Comparison of ENCODE assay signal across 33 cellular contexts in the genomic region with DNA sequence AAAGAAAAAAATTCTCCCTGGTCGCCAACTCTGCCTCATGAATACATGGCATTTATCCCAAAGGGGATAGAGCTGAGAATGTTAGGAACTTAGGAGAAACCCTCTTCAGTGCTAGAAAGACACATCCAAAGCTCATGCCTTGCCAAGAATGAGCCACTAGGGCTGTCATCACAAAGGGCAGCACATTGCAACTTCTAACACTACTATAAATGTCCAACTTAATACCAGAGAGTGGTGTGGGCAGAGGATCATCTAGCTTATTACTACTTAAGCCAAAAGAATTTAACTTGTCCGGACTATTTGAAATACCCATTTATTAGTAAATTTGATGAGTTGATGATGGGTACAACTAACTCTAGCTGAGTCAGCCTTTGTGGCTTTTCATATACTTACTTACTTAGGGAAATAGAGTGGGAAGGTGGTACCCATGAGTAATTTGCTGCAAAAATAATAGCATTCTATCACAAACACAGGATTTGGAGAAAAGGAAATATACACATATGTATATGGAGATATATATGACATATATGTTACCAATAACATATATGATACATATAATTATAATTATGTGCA.
DNase-seq lines count a peak whose midpoint lies in the region; ATAC-seq, FAIRE-seq and TF ChIP-seq lines count a peak whose summit lies in the region.
"Had no signal": no experiment of that assay in that cellular context is flagged by ENCODE, and none has a peak within 500 bp of the region (broad histone marks: within the 10 kb centered on the region; RNA-seq: fewer than 3 reads in every experiment).

No MANE protein-coding gene starts in this region.

- in situ Hi-C loops in HepG2 (cut with HindIII; ENCODE audit: extremely low pct_ligation_motif_present, low pct_unique_long_range_greater_than_20kb), result no loop called here

- intact Hi-C loops in HepG2 (cut with micrococcal nuclease; ENCODE audit: unreplicated experiment), result no loop called here
- intact Hi-C loops in right lobe of liver (cut with DNase I), result no loop called here
- intact Hi-C loops in left cardiac atrium (cut with DNase I), result no loop called here

- POLR2A ChIA-PET in HepG2 (lab: Yijun Ruan, JAX), result no interaction called here

- ATAC-seq in HepG2, result peak; percentile 25; the same call in 1 of the 3 replicates
- no peak for ATAC-seq in right lobe of liver
- ATAC-seq in left cardiac atrium, result peak; percentile 94 to 98
- ATAC-seq: activated T-cell treated with anti-CD3 and anti-CD28 coated beads, Interleukin-2, amount 50 U/mL, for 4 hours; CD8-positive, alpha-beta T cell; lower lobe of right lung; natural killer cell; psoas muscle; stimulated activated naive CD8-positive, alpha-beta T cell treated with anti-CD3 and anti-CD28 coated beads, Interleukin-15, Interleukin-2, amounts not matched to agents 100 U/mL and 50 U/mL, for 24 hours had no signal

- no peak overlapping the region for H3K9ac ChIP-seq in HepG2 (ENCODE audit: insufficient read depth, low read depth, low read length)
- H3K9ac ChIP-seq in subcutaneous abdominal adipose tissue (ENCODE audit: low read length in 5 of 5), result no peak overlapping the region

- CTCF ChIA-PET in HepG2 (lab: Yijun Ruan, JAX; ENCODE audit: low intra/inter-chr PET ratio, low total read pairs), result no interaction called here

- H3K27ac ChIP-seq in HepG2 (ENCODE audit: extremely low read length, insufficient read depth, low read length), result no peak overlapping the region
- no peak overlapping the region for H3K27ac ChIP-seq in right lobe of liver
- peak overlapping the region; percentile 20 for H3K27ac ChIP-seq in subcutaneous abdominal adipose tissue (ENCODE audit: low read depth, low read length)
- H3K27ac ChIP-seq: coronary artery, HL-60, lower lobe of right lung, psoas muscle, skin epidermis, testis, vagina had no signal

- H3K4me3 ChIP-seq in HepG2 (replicated peaks in 1 of 3; ENCODE audit: insufficient read depth in 1 of 3, low read depth in 2 of 3, low read length in 3 of 3), result no peak overlapping the region
- H3K4me3 ChIP-seq in right lobe of liver, result no peak overlapping the region
- no peak overlapping the region for H3K4me3 ChIP-seq in subcutaneous abdominal adipose tissue (ENCODE audit: low read depth in 1 of 5, low read length in 5 of 5)
- H3K4me3 ChIP-seq: coronary artery, lower lobe of right lung, psoas muscle, skin epidermis, testis, vagina had no signal

- TF ChIP-seq CTCF in HepG2 (CRISPR knock-in tag; IDR thresholded peaks at IDR 0.05) (no peak), right lobe of liver (IDR thresholded peaks at IDR 0.05) (no peak), chondrocyte (IDR thresholded peaks at IDR 0.05) (peak; percentile 27)

- 71% methylated on average over 2 of the region's 2 CpGs for WGBS in HepG2 (ENCODE audit: low lambda C conversion rate)
- whole genome bisulfite sequencing in right lobe of liver (ENCODE audit: insufficient coverage, low coverage, low lambda C conversion rate, missing lambda C conversion rate), result 77% methylated on average over 2 of the region's 2 CpGs

- TF ChIP-seq POLR2A in HepG2 (IDR thresholded peaks at IDR 0.05; ENCODE audit: insufficient read depth in 1 of 2, low read depth in 2 of 2, low read length in 2 of 2) (no peak), right lobe of liver (IDR thresholded peaks at IDR 0.05) (no peak)

- H3K4me3 Mint-ChIP-seq in chondrocyte (ENCODE audit: unreplicated experiment), result no peak overlapping the region
- H3K4me3 Mint-ChIP-seq: activated B cell treated with CpG ODN at 0.5 μM for 24 hours; activated naive CD8-positive, alpha-beta T cell treated with anti-CD3 and anti-CD28 coated beads, Interleukin-2, amount 10 ng/mL, durations not matched to agents 7 days and 5 days; activated T-cell treated with anti-CD3 and anti-CD28 coated beads, Interleukin-2, amount 50 U/mL, for 4 hours; B cell; CD8-positive, alpha-beta T cell; natural killer cell had no signal

- TF ChIP-seq EP300 in HepG2 (IDR thresholded peaks at IDR 0.05; ENCODE audit: low read depth in 2 of 2, low read length in 2 of 2) (no peak), HepG2 (CRISPR knock-in tag; IDR thresholded peaks at IDR 0.05; ENCODE audit: borderline replicate concordance) (no peak)

- H3K9me3 ChIP-seq in HepG2 (ENCODE audit: low read length), result peaks cover 17% of the 10 kb centered on the region
- no peaks in the 10 kb centered on the region for H3K9me3 ChIP-seq in right lobe of liver
- peaks cover 0 to 12% (median 9%) of the 10 kb centered on the region in 5 donors for H3K9me3 ChIP-seq in subcutaneous abdominal adipose tissue (ENCODE audit: control insufficient read depth in 5 of 5, low read length in 5 of 5)
- H3K9me3 ChIP-seq: lower lobe of right lung, psoas muscle, testis, vagina had no signal

- H2AFZ ChIP-seq in HepG2 (ENCODE audit: low read length), result no peak overlapping the region

- H3K9me3 Mint-ChIP-seq in chondrocyte (ENCODE audit: low read depth), result peaks cover 15% of the 10 kb centered on the region

- H3K27me3 Mint-ChIP-seq in chondrocyte (ENCODE audit: low read depth), result no peaks in the 10 kb centered on the region
- H3K27me3 Mint-ChIP-seq: activated naive CD8-positive, alpha-beta T cell treated with anti-CD3 and anti-CD28 coated beads, Interleukin-2, amount 10 ng/mL, durations not matched to agents 7 days and 5 days had no signal

- TF ChIP-seq RAD21 in HepG2 (CRISPR knock-in tag; IDR thresholded peaks at IDR 0.05), result no peak

- no peaks in the 10 kb centered on the region for H3K4me1 ChIP-seq in HepG2 (ENCODE audit: insufficient read depth, low read length)
- H3K4me1 ChIP-seq in right lobe of liver, result no peaks in the 10 kb centered on the region
- peaks cover 0 to 6% (median 0%) of the 10 kb centered on the region in 5 donors for H3K4me1 ChIP-seq in subcutaneous abdominal adipose tissue (ENCODE audit: control insufficient read depth in 5 of 5, insufficient read depth in 5 of 5, low read length in 5 of 5)
- H3K4me1 ChIP-seq: lower lobe of right lung, psoas muscle, testis, vagina had no signal

- no peak overlapping the region for H3K27ac Mint-ChIP-seq in chondrocyte (ENCODE audit: unreplicated experiment)
- H3K27ac Mint-ChIP-seq: activated B cell treated with CpG ODN at 0.5 μM for 24 hours; activated naive CD8-positive, alpha-beta T cell treated with anti-CD3 and anti-CD28 coated beads, Interleukin-2, amount 10 ng/mL, durations not matched to agents 7 days and 5 days; B cell; CD8-positive, alpha-beta T cell; natural killer cell had no signal

- peaks cover 17% of the 10 kb centered on the region for H3K4me1 Mint-ChIP-seq in chondrocyte (ENCODE audit: low read depth)
- H3K4me1 Mint-ChIP-seq: activated B cell treated with CpG ODN at 0.5 μM for 24 hours; activated naive CD8-positive, alpha-beta T cell treated with anti-CD3 and anti-CD28 coated beads, Interleukin-2, amount 10 ng/mL, durations not matched to agents 7 days and 5 days; B cell; natural killer cell had no signal

- H3K4me2 ChIP-seq in HepG2 (ENCODE audit: low read depth, low read length), result no peak overlapping the region

- no peaks in the 10 kb centered on the region for H3K27me3 ChIP-seq in HepG2 (ENCODE audit: control insufficient read depth in 1 of 2, insufficient read depth in 2 of 2, low read length in 2 of 2)
- H3K27me3 ChIP-seq in right lobe of liver, result no peaks in the 10 kb centered on the region
- no peaks in the 10 kb centered on the region for H3K27me3 ChIP-seq in subcutaneous abdominal adipose tissue (ENCODE audit: control insufficient read depth in 5 of 5, insufficient read depth in 4 of 5, low read length in 5 of 5)
- H3K27me3 ChIP-seq: testis, vagina had no signal

- no peak for FAIRE-seq in HepG2 (lab: Jason Lieb, UNC)
- FAIRE-seq: GM18507 had no signal

- no peaks in the 10 kb centered on the region for H4K20me1 ChIP-seq in HepG2 (ENCODE audit: insufficient read depth, low read length)

- H3K36me3 Mint-ChIP-seq in chondrocyte (ENCODE audit: low read depth), result no peaks in the 10 kb centered on the region
- H3K36me3 Mint-ChIP-seq: activated naive CD8-positive, alpha-beta T cell treated with anti-CD3 and anti-CD28 coated beads, Interleukin-2, amount 10 ng/mL, durations not matched to agents 7 days and 5 days; CD8-positive, alpha-beta T cell; natural killer cell had no signal

- BruUV-seq in HepG2 (replicated peaks; lab: Mats Ljungman, UMichigan), result no TSS peak

- no peaks in the 10 kb centered on the region for H3K79me2 ChIP-seq in HepG2 (ENCODE audit: insufficient read depth, low read length)

- DNase-seq in HepG2 (ENCODE audit: low spot score), result no peak
- DNase-seq in right lobe of liver, result no peak
- DNase-seq in chondrocyte (ENCODE audit: low spot score), result no peak
- no peak for DNase-seq in left cardiac atrium
- no peak for DNase-seq in HT-29 (ENCODE audit: low spot score)
- DNase-seq in KG1 (lab: John Stamatoyannopoulos, UW), result no peak
- DNase-seq in OCI-M1 (lab: John Stamatoyannopoulos, UW), result no peak
- DNase-seq: activated B cell treated with CpG ODN at 0.5 μM for 24 hours; activated CD4-positive, alpha-beta T cell treated with anti-CD3 and anti-CD28 coated beads, Interleukin-2, amount 50 U/mL, for 1 hour; activated gamma-delta T cell; activated naive CD8-positive, alpha-beta T cell treated with anti-CD3 and anti-CD28 coated beads, Interleukin-2, amount 10 ng/mL, durations not matched to agents 7 days and 5 days; activated T-cell treated with anti-CD3 and anti-CD28 coated beads, Interleukin-2, amount 50 U/mL, for 4 hours; aorta; CD8-positive, alpha-beta T cell; effector memory CD4-positive, alpha-beta T cell; erythroblast; Kasumi-1; lower lobe of right lung; natural killer cell; NCI-H1436 treated with DMSO at 0.1 percent for 48 hours; nucleus accumbens; psoas muscle; RPMI8226; stimulated activated naive CD8-positive, alpha-beta T cell treated with anti-CD3 and anti-CD28 coated beads, Interleukin-15, Interleukin-2, amounts not matched to agents 100 U/mL and 50 U/mL, for 24 hours; T-helper 1 cell; testis had no signal

- H3K36me3 ChIP-seq in HepG2 (replicated peaks in 1 of 2; ENCODE audit: control insufficient read depth in 1 of 2, insufficient read depth in 2 of 2, low read length in 2 of 2) (no peaks in the 10 kb centered on the region), right lobe of liver (no peaks in the 10 kb centered on the region), subcutaneous abdominal adipose tissue (ENCODE audit: control insufficient read depth in 5 of 5, insufficient read depth in 5 of 5, low read length in 5 of 5) (no peaks in the 10 kb centered on the region)
- H3K36me3 ChIP-seq: lower lobe of right lung, vagina had no signal

TF ChIP-seq in HepG2, 621 proteins besides CTCF, POLR2A, EP300 and RAD21 (continues in another document):
- TF ChIP-seq, protein P1, sequence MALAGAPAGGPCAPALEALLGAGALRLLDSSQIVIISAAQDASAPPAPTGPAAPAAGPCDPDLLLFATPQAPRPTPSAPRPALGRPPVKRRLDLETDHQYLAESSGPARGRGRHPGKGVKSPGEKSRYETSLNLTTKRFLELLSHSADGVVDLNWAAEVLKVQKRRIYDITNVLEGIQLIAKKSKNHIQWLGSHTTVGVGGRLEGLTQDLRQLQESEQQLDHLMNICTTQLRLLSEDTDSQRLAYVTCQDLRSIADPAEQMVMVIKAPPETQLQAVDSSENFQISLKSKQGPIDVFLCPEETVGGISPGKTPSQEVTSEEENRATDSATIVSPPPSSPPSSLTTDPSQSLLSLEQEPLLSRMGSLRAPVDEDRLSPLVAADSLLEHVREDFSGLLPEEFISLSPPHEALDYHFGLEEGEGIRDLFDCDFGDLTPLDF (CRISPR knock-in tag; IDR thresholded peaks at IDR 0.05), result no peak
- TF ChIP-seq NR2F2 (IDR thresholded peaks at IDR 0.05; ENCODE audit: borderline replicate concordance, low read depth), result no peak

Comparison
In these comparisons a context has a peak if more than half of its experiments do, and no peak if none do; other contexts are left out.
1. ATAC-seq: peak in HepG2 (single experiment) and left cardiac atrium (2 of 2); none in right lobe of liver (0 of 4).